ENCODE assay signal across 25 cellular contexts in genomic region chr1:62306065-62306464, GRCh38. TPM values are rescaled to one million over a fixed set of nuclear protein-coding genes. Genes with fewer than 3 reads are reported as not detected.
DNase-seq lines count a peak whose midpoint lies in the region; ATAC-seq, FAIRE-seq and TF ChIP-seq lines count a peak whose summit lies in the region.
"Had no signal": no experiment of that assay in that cellular context is flagged by ENCODE, and none has a peak within 500 bp of the region (broad histone marks: within the 10 kb centered on the region; RNA-seq: fewer than 3 reads in every experiment).

No MANE protein-coding gene starts in this region.

- CTCF ChIA-PET in K562 (lab: Yijun Ruan, JAX; ENCODE audit: low intra/inter-chr PET ratio), result no interaction called here

- DNase-seq in HT1080 (ENCODE audit: low read depth) (peak; percentile 11), K562 (ENCODE audit: extremely low read depth in 1 of 4, low spot score in 3 of 4) (no peak), neural crest cell (ENCODE audit: low read depth, low spot score) (no peak), RKO (ENCODE audit: low spot score) (no peak)
- DNase-seq in effector CD4-positive, alpha-beta T cell, result no peak
- DNase-seq: C1 segment of cervical spinal cord; CD4-positive, alpha-beta memory T cell; COR-L47; DMS53; Karpas-422; NCI-H1092 treated with DMSO at 0.1 percent for 48 hours; NCI-H146; NCI-H1930; NCI-H2107; NCI-H524; NCI-H774; Right ventricle myocardium superior; RPMI8226 had no signal

- H4K20me1 ChIP-seq in K562 (replicated peaks; ENCODE audit: control insufficient read depth, insufficient read depth, low read length), result no peaks in the 10 kb centered on the region

- intact Hi-C loops in K562 (cut with micrococcal nuclease), result no loop called here

- H3K4me1 Mint-ChIP-seq in neural crest cell, result peaks cover 30% of the 10 kb centered on the region
- H3K4me1 Mint-ChIP-seq: CD4-positive, alpha-beta memory T cell; GM23338 had no signal

- no peaks in the 10 kb centered on the region for H3K36me3 ChIP-seq in K562 (ENCODE audit: control insufficient read depth, insufficient read depth, low read length)
- H3K36me3 ChIP-seq: HAP-1, SJSA1 had no signal

- FAIRE-seq in K562 (lab: Jason Lieb, UNC), result no peak
- FAIRE-seq: G401.6 had no signal

- H3K27ac Mint-ChIP-seq in neural crest cell (ENCODE audit: unreplicated experiment), result peak overlapping the region; percentile 89
- H3K27ac Mint-ChIP-seq: CD4-positive, alpha-beta memory T cell; GM23338 had no signal

- POLR2A ChIA-PET in K562 (lab: Yijun Ruan, JAX), result no interaction called here

- TF ChIP-seq POLR2A in K562 (conservative IDR thresholded peaks at IDR 0.05), result no peak

- no peaks in the 10 kb centered on the region for H3K27me3 Mint-ChIP-seq in neural crest cell (ENCODE audit: low read depth)

- ATAC-seq in K562 (no peak), GM19463 (IDR thresholded peaks at IDR 0.05; ENCODE audit: unreplicated experiment) (no peak), HG03442 (IDR thresholded peaks at IDR 0.05; ENCODE audit: unreplicated experiment) (no peak)
- ATAC-seq: GM23338 had no signal

- H3K36me3 Mint-ChIP-seq in neural crest cell (ENCODE audit: low read depth), result no peaks in the 10 kb centered on the region
- H3K36me3 Mint-ChIP-seq: CD4-positive, alpha-beta memory T cell had no signal

- TF ChIP-seq RAD21 in K562 (CRISPR knock-in tag; conservative IDR thresholded peaks at IDR 0.05 in 1 of 2, IDR thresholded peaks at IDR 0.05 in 1 of 2), result no peak

- no peak overlapping the region for H3K4me3 Mint-ChIP-seq in neural crest cell
- H3K4me3 Mint-ChIP-seq: CD4-positive, alpha-beta memory T cell; GM23338 had no signal

- H2AFZ ChIP-seq in K562 (ENCODE audit: low read depth, low read length), result no peak overlapping the region
- H2AFZ ChIP-seq: GM23338 had no signal

- no peak overlapping the region for H3K9ac ChIP-seq in K562 (ENCODE audit: insufficient read depth in 1 of 2, low read depth in 2 of 2, low read length in 2 of 2)

- TF ChIP-seq CTCF in K562 (IDR thresholded peaks at IDR 0.05 in 2 of 3, conservative IDR thresholded peaks at IDR 0.05 in 1 of 3; ENCODE audit: insufficient read depth in 2 of 3, low read depth in 1 of 3, low read length in 3 of 3) (no peak), neural crest cell (conservative IDR thresholded peaks at IDR 0.05) (no peak)

- TF ChIP-seq EP300 in K562 (IDR thresholded peaks at IDR 0.05; ENCODE audit: low read length), result no peak

- no peaks in the 10 kb centered on the region for H3K9me3 ChIP-seq in K562 (replicated peaks; ENCODE audit: control insufficient read depth, insufficient read depth, low read depth, low read length)
- H3K9me3 ChIP-seq: HAP-1, SJSA1 had no signal

- BruUV-seq in K562 (replicated peaks; lab: Mats Ljungman, UMichigan), result no TSS peak

- no peaks in the 10 kb centered on the region for H3K4me1 ChIP-seq in K562 (replicated peaks in 1 of 2; ENCODE audit: control insufficient read depth in 2 of 2, insufficient read depth in 2 of 2, low read length in 2 of 2)
- H3K4me1 ChIP-seq: SJSA1 had no signal

- in situ Hi-C loops in K562 (cut with MboI), result no loop called here

- no peaks in the 10 kb centered on the region for H3K79me2 ChIP-seq in K562 (ENCODE audit: control insufficient read depth, insufficient read depth, low read length)

- H3K9me1 ChIP-seq in K562 (ENCODE audit: control insufficient read depth, insufficient read depth, low read length), result no peaks in the 10 kb centered on the region

- H3K4me2 ChIP-seq in K562 (ENCODE audit: insufficient read depth, low read length), result no peak overlapping the region
- H3K4me2 ChIP-seq: GM23338 had no signal

- 0% methylated on average over 2 of the region's 2 CpGs for WGBS in K562 (ENCODE audit: insufficient coverage, low coverage, missing lambda C conversion rate)

- H3K27ac ChIP-seq in K562 (ENCODE audit: extremely low read depth, low read depth, low read length), result no peak overlapping the region
- H3K27ac ChIP-seq: HL-60, SJSA1 had no signal

- no peak overlapping the region for H3K4me3 ChIP-seq in K562
- H3K4me3 ChIP-seq: GM23338, HAP-1, SJSA1 had no signal

- H3K27me3 ChIP-seq in K562 (ENCODE audit: control insufficient read depth in 2 of 2, insufficient read depth in 2 of 2, low read length in 2 of 2), result peaks cover 4 to 33% of the 10 kb centered on the region in 2 experiments; a peak in 4 of 5 replicates
- H3K27me3 ChIP-seq: SJSA1 had no signal

- no peaks in the 10 kb centered on the region for H3K9me3 Mint-ChIP-seq in neural crest cell
- H3K9me3 Mint-ChIP-seq: GM23338 had no signal

TF ChIP-seq in K562, 482 proteins besides CTCF, POLR2A, EP300 and RAD21:
- peak; percentile 47 for TF ChIP-seq RBM25 (IDR thresholded peaks at IDR 0.05; ENCODE audit: low read depth, low read length, severe bottlenecking)
- no peak for TF ChIP-seq ZNF23 (CRISPR knock-in tag; IDR thresholded peaks at IDR 0.05)
- TF ChIP-seq ZNF121 (CRISPR knock-in tag; conservative IDR thresholded peaks at IDR 0.05), result peak; percentile 52
- TF ChIP-seq MLLT1 (IDR thresholded peaks at IDR 0.05), result no peak
- TF ChIP-seq FOSL1 (tag; conservative IDR thresholded peaks at IDR 0.05), result 0 out of 2 replicates have a peak, but pooled peaks have one; percentile 16
- no peak for TF ChIP-seq PML (IDR thresholded peaks at IDR 0.05; ENCODE audit: low read length)
- no peak for TF ChIP-seq ZNF449 (CRISPR knock-in tag; IDR thresholded peaks at IDR 0.05)

RNA-seq across cellular contexts. Expression of gene KANK4, which starts 13.2 kb away (rescaled TPM):
- total RNA-seq in HT1080 (2014; rRNA removed; shearing (Covaris generic)), result not detected in 2 replicates
- not detected in 2 replicates for polyA plus RNA-seq in HT1080 (2015; cell fraction: cytosol; rRNA removed)
- polyA plus RNA-seq in HT1080 (2015; cell fraction: nucleus; rRNA removed), result not detected in 2 replicates
- total RNA-seq in K562 (2011; cell fraction: chromatin; rRNA removed; ENCODE audit: low replicate concordance), result not detected in 2 replicates
- total RNA-seq in K562 (2011; cell fraction: nucleolus; rRNA removed), result not detected in 2 replicates
- total RNA-seq in K562 (2011; cell fraction: nucleoplasm; rRNA removed), result not detected in 2 replicates
- total RNA-seq in K562 (2014; rRNA removed) (not detected in 2 replicates), K562 (2014; rRNA removed; fragmentation: Illumina TruSeq; extraction: Trizol) (not detected in 2 replicates), K562 (2015; rRNA removed; fragmentation: Illumina TruSeq; extraction: Trizol) (not detected in 2 replicates), K562 (2021) (not detected in 2 replicates), neural crest cell (5.4 and 6.5 TPM in 2 replicates)
- polyA plus RNA-seq in K562 (2011; rRNA removed) (not detected in 2 replicates), K562 (2014; fragmentation: Illumina TruSeq; extraction: Trizol) (not detected in 2 replicates), K562 (2014; fragmentation: Nextera tagmentation; extraction: Ambion mirVana) (not detected), K562 (2014; rRNA removed) (not detected in 2 replicates)
- not detected in 2 replicates for polyA plus RNA-seq in K562 (2011; cell fraction: cytosol; rRNA removed)
- not detected in 2 replicates for polyA plus RNA-seq in K562 (2011; cell fraction: nucleus; rRNA removed)
- polyA plus RNA-seq in K562 (2012), result not detected in 2 replicates
- not detected in 2 replicates for polyA minus RNA-seq in K562 (2011; rRNA and poly(A)+ RNA removed)
- not detected in 2 replicates for polyA minus RNA-seq in K562 (2011; cell fraction: cytosol; rRNA and poly(A)+ RNA removed)
- not detected in 2 replicates for polyA minus RNA-seq in K562 (2011; cell fraction: nucleus; rRNA and poly(A)+ RNA removed)
- total RNA-seq: CD4-positive, alpha-beta memory T cell; SJSA1 had no signal
- polyA plus RNA-seq: CD4-positive, alpha-beta memory T cell had no signal
